1 cellular context compared by ENCODE assay signal in the genomic region with DNA sequence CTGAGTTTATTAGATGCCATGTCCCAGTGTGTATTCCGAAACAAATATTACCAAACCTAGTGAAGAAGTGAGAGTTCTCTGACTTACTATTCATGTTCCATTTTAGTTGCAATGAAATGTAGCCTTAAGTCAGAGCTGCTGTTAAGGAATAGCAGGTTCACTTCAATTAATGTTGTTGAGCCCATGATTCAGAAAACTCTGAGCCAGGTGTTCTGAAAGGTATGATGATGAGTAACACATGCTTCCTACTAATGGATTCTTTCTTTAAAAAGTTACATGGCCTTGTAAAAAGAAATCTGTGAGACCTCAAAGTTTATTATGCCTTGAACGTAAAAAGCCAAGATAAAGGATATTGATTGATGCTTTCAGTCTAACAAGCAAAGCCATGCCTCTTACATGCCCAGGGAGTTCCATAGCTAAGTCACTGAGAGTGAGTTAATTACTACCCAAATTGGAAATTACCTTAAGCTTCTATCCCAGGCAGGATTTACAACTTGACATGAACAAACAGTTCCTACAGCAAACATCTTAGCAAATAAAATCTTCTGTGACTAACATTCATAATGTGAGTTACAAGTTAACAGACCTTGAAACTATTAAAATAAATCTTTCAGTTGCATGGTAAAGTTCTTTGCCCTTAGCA.
TF ChIP-seq lines count a peak whose summit lies in the region.

No MANE protein-coding gene starts in this region.

TF ChIP-seq in HEK293, 187 proteins besides CTCF, POLR2A, EP300 and RAD21 (continued from another document and continues in another):
- TF ChIP-seq ZNF280C (tag by site-specific recombination; IDR thresholded peaks at IDR 0.05) (no peak), OSR2 (tag by site-specific recombination; IDR thresholded peaks at IDR 0.05) (peak; percentile 56; the same call in 1 of the 2 replicates), ZNF335 (tag by site-specific recombination; conservative IDR thresholded peaks at IDR 0.05) (no peak), ZNF112 (tag by site-specific recombination; IDR thresholded peaks at IDR 0.05) (no peak), ZNF843 (tag by site-specific recombination; IDR thresholded peaks at IDR 0.05) (peak; percentile 72; the same call in 1 of the 2 replicates), ZNF394 (tag by site-specific recombination; IDR thresholded peaks at IDR 0.05; ENCODE audit: borderline replicate concordance) (no peak), ZNF76 (tag by site-specific recombination; IDR thresholded peaks at IDR 0.05; ENCODE audit: borderline replicate concordance, low read depth) (no peak), ZNF221 (tag by site-specific recombination; IDR thresholded peaks at IDR 0.05; ENCODE audit: borderline replicate concordance) (no peak), ZIC2 (tag by site-specific recombination; IDR thresholded peaks at IDR 0.05) (no peak), ZNF121 (tag by site-specific recombination; IDR thresholded peaks at IDR 0.05) (no peak), BCL11A (tag by site-specific recombination; IDR thresholded peaks at IDR 0.05; ENCODE audit: low read depth) (0 out of 2 replicates have a peak, but pooled peaks have one; percentile 40), ZNF571 (tag by site-specific recombination; IDR thresholded peaks at IDR 0.05) (no peak), ZNF114 (tag by site-specific recombination; IDR thresholded peaks at IDR 0.05) (no peak), ZSCAN16 (tag by site-specific recombination; IDR thresholded peaks at IDR 0.05) (no peak), FEZF1 (tag by site-specific recombination; IDR thresholded peaks at IDR 0.05) (peak; percentile 68), WT1 (tag by site-specific recombination; IDR thresholded peaks at IDR 0.05) (peak; percentile 86), IKZF3 (tag by site-specific recombination; IDR thresholded peaks at IDR 0.05) (no peak), ZNF560 (tag by site-specific recombination; IDR thresholded peaks at IDR 0.05; ENCODE audit: borderline replicate concordance) (no peak), KLF7 (tag by site-specific recombination; IDR thresholded peaks at IDR 0.05; ENCODE audit: borderline replicate concordance) (no peak), ZFP41 (tag by site-specific recombination; IDR thresholded peaks at IDR 0.05; ENCODE audit: borderline replicate concordance) (no peak), ZSCAN23 (tag by site-specific recombination; IDR thresholded peaks at IDR 0.05) (no peak), ZNF266 (tag by site-specific recombination; IDR thresholded peaks at IDR 0.05; ENCODE audit: low read depth) (no peak), ZNF549 (tag by site-specific recombination; IDR thresholded peaks at IDR 0.05) (no peak), ZNF658 (tag by site-specific recombination; IDR thresholded peaks at IDR 0.05) (no peak), ZNF830 (tag by site-specific recombination; IDR thresholded peaks at IDR 0.05; ENCODE audit: low read depth) (no peak), ZNF37A (tag by site-specific recombination; IDR thresholded peaks at IDR 0.05) (no peak), ZNF350 (tag by site-specific recombination; IDR thresholded peaks at IDR 0.05) (no peak), OVOL3 (tag by site-specific recombination; IDR thresholded peaks at IDR 0.05) (0 out of 2 replicates have a peak, but pooled peaks have one; percentile 11), ZBTB49 (tag by site-specific recombination; IDR thresholded peaks at IDR 0.05; ENCODE audit: low read depth) (no peak), ZXDB (tag by site-specific recombination; IDR thresholded peaks at IDR 0.05) (no peak), ZNF596 (tag by site-specific recombination; IDR thresholded peaks at IDR 0.05) (no peak), SETDB1 (IDR thresholded peaks at IDR 0.05; ENCODE audit: insufficient read length, low read length) (no peak), ZNF558 (tag by site-specific recombination; IDR thresholded peaks at IDR 0.05) (no peak), ZNF521 (tag by site-specific recombination; IDR thresholded peaks at IDR 0.05) (no peak), ZNF518A (tag by site-specific recombination; conservative IDR thresholded peaks at IDR 0.05; ENCODE audit: low read depth) (no peak), ZNF23 (tag by site-specific recombination; IDR thresholded peaks at IDR 0.05; ENCODE audit: borderline replicate concordance) (no peak), ZNF184 (tag by site-specific recombination; IDR thresholded peaks at IDR 0.05) (no peak), ZNF366 (tag by site-specific recombination; conservative IDR thresholded peaks at IDR 0.05) (no peak; the same call in 1 of the 2 replicates), REPIN1 (tag by site-specific recombination; IDR thresholded peaks at IDR 0.05; ENCODE audit: low read depth) (no peak), EGR2 (tag by site-specific recombination; IDR thresholded peaks at IDR 0.05; ENCODE audit: low read depth) (no peak), ZNF24 (tag by site-specific recombination; IDR thresholded peaks at IDR 0.05) (no peak), ZNF747 (tag by site-specific recombination; IDR thresholded peaks at IDR 0.05) (no peak), ZNF510 (tag by site-specific recombination; IDR thresholded peaks at IDR 0.05; ENCODE audit: insufficient replicate concordance) (no peak)
- TF ChIP-seq, protein P1, sequence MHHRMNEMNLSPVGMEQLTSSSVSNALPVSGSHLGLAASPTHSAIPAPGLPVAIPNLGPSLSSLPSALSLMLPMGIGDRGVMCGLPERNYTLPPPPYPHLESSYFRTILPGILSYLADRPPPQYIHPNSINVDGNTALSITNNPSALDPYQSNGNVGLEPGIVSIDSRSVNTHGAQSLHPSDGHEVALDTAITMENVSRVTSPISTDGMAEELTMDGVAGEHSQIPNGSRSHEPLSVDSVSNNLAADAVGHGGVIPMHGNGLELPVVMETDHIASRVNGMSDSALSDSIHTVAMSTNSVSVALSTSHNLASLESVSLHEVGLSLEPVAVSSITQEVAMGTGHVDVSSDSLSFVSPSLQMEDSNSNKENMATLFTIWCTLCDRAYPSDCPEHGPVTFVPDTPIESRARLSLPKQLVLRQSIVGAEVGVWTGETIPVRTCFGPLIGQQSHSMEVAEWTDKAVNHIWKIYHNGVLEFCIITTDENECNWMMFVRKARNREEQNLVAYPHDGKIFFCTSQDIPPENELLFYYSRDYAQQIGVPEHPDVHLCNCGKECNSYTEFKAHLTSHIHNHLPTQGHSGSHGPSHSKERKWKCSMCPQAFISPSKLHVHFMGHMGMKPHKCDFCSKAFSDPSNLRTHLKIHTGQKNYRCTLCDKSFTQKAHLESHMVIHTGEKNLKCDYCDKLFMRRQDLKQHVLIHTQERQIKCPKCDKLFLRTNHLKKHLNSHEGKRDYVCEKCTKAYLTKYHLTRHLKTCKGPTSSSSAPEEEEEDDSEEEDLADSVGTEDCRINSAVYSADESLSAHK (tag by site-specific recombination; IDR thresholded peaks at IDR 0.05), result peak; percentile 87
- TF ChIP-seq, protein P2, sequence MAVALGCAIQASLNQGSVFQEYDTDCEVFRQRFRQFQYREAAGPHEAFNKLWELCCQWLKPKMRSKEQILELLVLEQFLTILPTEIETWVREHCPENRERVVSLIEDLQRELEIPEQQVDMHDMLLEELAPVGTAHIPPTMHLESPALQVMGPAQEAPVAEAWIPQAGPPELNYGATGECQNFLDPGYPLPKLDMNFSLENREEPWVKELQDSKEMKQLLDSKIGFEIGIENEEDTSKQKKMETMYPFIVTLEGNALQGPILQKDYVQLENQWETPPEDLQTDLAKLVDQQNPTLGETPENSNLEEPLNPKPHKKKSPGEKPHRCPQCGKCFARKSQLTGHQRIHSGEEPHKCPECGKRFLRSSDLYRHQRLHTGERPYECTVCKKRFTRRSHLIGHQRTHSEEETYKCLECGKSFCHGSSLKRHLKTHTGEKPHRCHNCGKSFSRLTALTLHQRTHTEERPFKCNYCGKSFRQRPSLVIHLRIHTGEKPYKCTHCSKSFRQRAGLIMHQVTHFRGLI (tag by site-specific recombination; IDR thresholded peaks at IDR 0.05), result no peak
- TF ChIP-seq, protein P3, sequence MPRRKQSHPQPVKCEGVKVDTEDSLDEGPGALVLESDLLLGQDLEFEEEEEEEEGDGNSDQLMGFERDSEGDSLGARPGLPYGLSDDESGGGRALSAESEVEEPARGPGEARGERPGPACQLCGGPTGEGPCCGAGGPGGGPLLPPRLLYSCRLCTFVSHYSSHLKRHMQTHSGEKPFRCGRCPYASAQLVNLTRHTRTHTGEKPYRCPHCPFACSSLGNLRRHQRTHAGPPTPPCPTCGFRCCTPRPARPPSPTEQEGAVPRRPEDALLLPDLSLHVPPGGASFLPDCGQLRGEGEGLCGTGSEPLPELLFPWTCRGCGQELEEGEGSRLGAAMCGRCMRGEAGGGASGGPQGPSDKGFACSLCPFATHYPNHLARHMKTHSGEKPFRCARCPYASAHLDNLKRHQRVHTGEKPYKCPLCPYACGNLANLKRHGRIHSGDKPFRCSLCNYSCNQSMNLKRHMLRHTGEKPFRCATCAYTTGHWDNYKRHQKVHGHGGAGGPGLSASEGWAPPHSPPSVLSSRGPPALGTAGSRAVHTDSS (tag by site-specific recombination; IDR thresholded peaks at IDR 0.05), result no peak
- TF ChIP-seq, protein P4, sequence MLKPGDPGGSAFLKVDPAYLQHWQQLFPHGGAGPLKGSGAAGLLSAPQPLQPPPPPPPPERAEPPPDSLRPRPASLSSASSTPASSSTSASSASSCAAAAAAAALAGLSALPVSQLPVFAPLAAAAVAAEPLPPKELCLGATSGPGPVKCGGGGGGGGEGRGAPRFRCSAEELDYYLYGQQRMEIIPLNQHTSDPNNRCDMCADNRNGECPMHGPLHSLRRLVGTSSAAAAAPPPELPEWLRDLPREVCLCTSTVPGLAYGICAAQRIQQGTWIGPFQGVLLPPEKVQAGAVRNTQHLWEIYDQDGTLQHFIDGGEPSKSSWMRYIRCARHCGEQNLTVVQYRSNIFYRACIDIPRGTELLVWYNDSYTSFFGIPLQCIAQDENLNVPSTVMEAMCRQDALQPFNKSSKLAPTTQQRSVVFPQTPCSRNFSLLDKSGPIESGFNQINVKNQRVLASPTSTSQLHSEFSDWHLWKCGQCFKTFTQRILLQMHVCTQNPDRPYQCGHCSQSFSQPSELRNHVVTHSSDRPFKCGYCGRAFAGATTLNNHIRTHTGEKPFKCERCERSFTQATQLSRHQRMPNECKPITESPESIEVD (tag by site-specific recombination; IDR thresholded peaks at IDR 0.05), result 0 out of 2 replicates have a peak, but pooled peaks have one; percentile 17
